2 cellular contexts compared by ENCODE assay signal in genomic region chr7:107319724-107320228, GRCh38.
TF ChIP-seq lines count a peak whose summit lies in the region.

No MANE protein-coding gene starts in this region.

TF ChIP-seq in A549, 52 proteins besides CTCF, POLR2A, EP300 and RAD21 (continued from another document):
- TF ChIP-seq MAX (IDR thresholded peaks at IDR 0.05) (no peak), ATOH8 (CRISPR knock-in tag; IDR thresholded peaks at IDR 0.05; ENCODE audit: low read depth) (no peak), HOXA7 (CRISPR knock-in tag; IDR thresholded peaks at IDR 0.05) (no peak), FOSB (CRISPR knock-in tag; IDR thresholded peaks at IDR 0.05) (no peak), MAFK (IDR thresholded peaks at IDR 0.05; ENCODE audit: partially characterized antibody) (no peak), CHD4 (IDR thresholded peaks at IDR 0.05; ENCODE audit: borderline replicate concordance) (no peak), HMGXB4 (CRISPR knock-in tag; IDR thresholded peaks at IDR 0.05; ENCODE audit: borderline replicate concordance) (no peak), POLR2AphosphoS2 (conservative IDR thresholded peaks at IDR 0.05; ENCODE audit: low read length) (no peak), HES2 (IDR thresholded peaks at IDR 0.05) (no peak), BCL3 (IDR thresholded peaks at IDR 0.05) (no peak), MAZ (IDR thresholded peaks at IDR 0.05; ENCODE audit: borderline replicate concordance, low read depth, low read length) (no peak), SREBF2 (IDR thresholded peaks at IDR 0.05) (no peak), BHLHE40 (IDR thresholded peaks at IDR 0.05; ENCODE audit: low read depth, low read length) (no peak)

TF ChIP-seq in K562, 482 proteins besides CTCF, POLR2A, EP300 and RAD21 (continued from another document and continues in another):
- TF ChIP-seq CEBPG (CRISPR knock-in tag; IDR thresholded peaks at IDR 0.05) (no peak), CEBPG (tag; conservative IDR thresholded peaks at IDR 0.05 in 1 of 2, IDR thresholded peaks at IDR 0.05 in 1 of 2) (0 out of 4 replicates have a peak, but pooled peaks of 1 of the 2 experiments have one; percentile 3), ZNF280A (IDR thresholded peaks at IDR 0.05; ENCODE audit: low read depth, partially characterized antibody) (no peak), TAF15 (IDR thresholded peaks at IDR 0.05; ENCODE audit: low read depth, low read length) (no peak), FIP1L1 (IDR thresholded peaks at IDR 0.05; ENCODE audit: low read depth, low read length, poor library complexity, severe bottlenecking) (no peak), RHOXF2B (CRISPR knock-in tag; conservative IDR thresholded peaks at IDR 0.05) (no peak), SMAD3 (CRISPR knock-in tag; conservative IDR thresholded peaks at IDR 0.05) (no peak), MLX (CRISPR knock-in tag; conservative IDR thresholded peaks at IDR 0.05) (no peak), GTF2E2 (tag; IDR thresholded peaks at IDR 0.05) (no peak), ZNF175 (CRISPR knock-in tag; IDR thresholded peaks at IDR 0.05; ENCODE audit: low read depth) (no peak), ZSCAN32 (CRISPR knock-in tag; IDR thresholded peaks at IDR 0.05) (no peak), ZHX1 (conservative IDR thresholded peaks at IDR 0.05; ENCODE audit: low read length) (no peak), CSDE1 (IDR thresholded peaks at IDR 0.05) (no peak), CGGBP1 (CRISPR knock-in tag; IDR thresholded peaks at IDR 0.05) (no peak), JUN (IDR thresholded peaks at IDR 0.05; ENCODE audit: borderline replicate concordance, low read depth, low read length) (0 out of 2 replicates have a peak, but pooled peaks have one; percentile 38), JUN (CRISPR knock-in tag; IDR thresholded peaks at IDR 0.05; ENCODE audit: borderline replicate concordance) (no peak), FOXA1 (IDR thresholded peaks at IDR 0.05; ENCODE audit: borderline replicate concordance) (peak; percentile 78), ZNF121 (CRISPR knock-in tag; conservative IDR thresholded peaks at IDR 0.05) (no peak), HOXB6 (CRISPR knock-in tag; IDR thresholded peaks at IDR 0.05; ENCODE audit: borderline replicate concordance) (no peak), MTA1 (IDR thresholded peaks at IDR 0.05; ENCODE audit: borderline replicate concordance) (peak; percentile 54; the same call in 1 of the 2 replicates), PKNOX1 (IDR thresholded peaks at IDR 0.05) (peak; percentile 39), HDAC2 (IDR thresholded peaks at IDR 0.05) (no peak; the same call in 1 of the 2 replicates), ZNF324 (CRISPR knock-in tag; IDR thresholded peaks at IDR 0.05) (no peak), MXI1 (IDR thresholded peaks at IDR 0.05; ENCODE audit: low read depth, low read length) (no peak), PCBP1 (IDR thresholded peaks at IDR 0.05; ENCODE audit: low read depth, low read length, poor library complexity, severe bottlenecking) (no peak), NBN (IDR thresholded peaks at IDR 0.05; ENCODE audit: low read depth) (peak; percentile 81), ATF7 (IDR thresholded peaks at IDR 0.05) (peak; percentile 27; the same call in 1 of the 2 replicates), ZNF592 (IDR thresholded peaks at IDR 0.05) (peak; percentile 87; the same call in 1 of the 2 replicates), PRDM10 (IDR thresholded peaks at IDR 0.05; ENCODE audit: partially characterized antibody) (no peak), HNRNPL (IDR thresholded peaks at IDR 0.05; ENCODE audit: low read depth, low read length) (no peak), ZBTB12 (CRISPR knock-in tag; IDR thresholded peaks at IDR 0.05) (no peak), PHB (CRISPR knock-in tag; IDR thresholded peaks at IDR 0.05) (no peak), NFIX (CRISPR knock-in tag; IDR thresholded peaks at IDR 0.05; ENCODE audit: low read depth) (no peak), RFX1 (IDR thresholded peaks at IDR 0.05) (no peak), STAT5A (IDR thresholded peaks at IDR 0.05; ENCODE audit: borderline replicate concordance, low read length) (no peak; the same call in 1 of the 2 replicates), SAP30 (IDR thresholded peaks at IDR 0.05; ENCODE audit: borderline replicate concordance, insufficient read depth, low read depth, low read length, poor library complexity, severe bottlenecking) (no peak), TRIM28 (IDR thresholded peaks at IDR 0.05) (no peak), ZBTB7A (IDR thresholded peaks at IDR 0.05; ENCODE audit: borderline replicate concordance, control insufficient read depth, low read depth, low read length) (no peak), MEIS2 (IDR thresholded peaks at IDR 0.05; ENCODE audit: partially characterized antibody) (peak; percentile 45), CCAR2 (IDR thresholded peaks at IDR 0.05; ENCODE audit: low read depth, low read length) (no peak), ZNF184 (CRISPR knock-in tag; IDR thresholded peaks at IDR 0.05) (no peak), THAP12 (CRISPR knock-in tag; IDR thresholded peaks at IDR 0.05) (no peak), POLR2AphosphoS2 (IDR thresholded peaks at IDR 0.05; ENCODE audit: low read length) (no peak)
